16 cellular contexts compared by ENCODE assay signal in genomic region chr18:6836331-6836730, GRCh38.
DNase-seq lines count a peak whose midpoint lies in the region; ATAC-seq and FAIRE-seq lines count a peak whose summit lies in the region.
"Had no signal": no experiment of that assay in that cellular context is flagged by ENCODE, and none has a peak within 500 bp of the region (broad histone marks: within the 10 kb centered on the region; RNA-seq: fewer than 3 reads in every experiment).

No MANE protein-coding gene starts in this region.

- FAIRE-seq in urothelium cell line (lab: Jason Lieb, UNC) = peak; percentile 67

- intact Hi-C loops in posterior cingulate gyrus (cut with DNase I) = no loop called here

- ATAC-seq in GM19023 (IDR thresholded peaks at IDR 0.05; ENCODE audit: unreplicated experiment) = no peak

- DNase-seq in LoVo (ENCODE audit: low spot score) (peak; percentile 43), brain pericyte (ENCODE audit: low read depth, low spot score) (peak; percentile 5), islet precursor cell (peak; percentile 73), urothelium cell line (ENCODE audit: low spot score) (peak; percentile 24), NCI-H2081 (lab: John Stamatoyannopoulos, UW) (no peak), posterior cingulate gyrus (no peak)
- DNase-seq: DMS 273 treated with DMSO at 0.1 percent for 48 hours, EL, NCI-H1436, NCI-H2029, NCI-H2171 treated with DMSO at 0.1 percent for 48 hours, NCI-H524, Peyer's patch, SHP77, SK-N-SH had no signal

Comparison
In these comparisons a context has a peak if more than half of its experiments do, and no peak if none do; other contexts are left out.
1. DNase-seq: peak in LoVo (single experiment), brain pericyte (single experiment), islet precursor cell (single experiment) and urothelium cell line (single experiment); none in NCI-H2081 (0 of 2) and posterior cingulate gyrus (0 of 10).